Comparison of ENCODE assay signal across 8 cellular contexts in the genomic region with DNA sequence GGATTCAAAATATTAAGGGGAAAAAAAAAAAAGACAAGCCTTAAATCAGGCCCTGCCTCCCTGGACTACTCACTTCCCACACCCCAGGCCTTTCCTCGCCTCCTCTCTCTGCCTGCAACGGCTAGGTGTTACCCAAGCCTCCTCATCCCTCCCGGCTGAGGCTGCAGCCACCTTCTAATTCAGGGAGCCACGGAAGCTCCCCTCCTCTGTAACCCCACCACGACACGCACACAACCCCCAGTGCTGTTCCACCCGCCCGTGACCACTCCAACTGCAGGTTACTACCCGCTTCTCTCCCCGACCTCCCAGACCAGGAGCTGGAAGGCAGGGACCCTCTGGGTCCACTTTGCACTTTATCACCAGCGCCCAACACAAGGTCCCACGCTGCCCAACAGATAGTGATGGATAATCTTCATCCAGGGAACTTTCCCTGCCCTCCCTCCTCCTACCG. TPM values are rescaled to one million over a fixed set of nuclear protein-coding genes. Genes with fewer than 3 reads are reported as not detected.
A peak's percentile ranks its signal among the peaks of the same experiment; 100 is the strongest.
DNase-seq lines count a peak whose midpoint lies in the region; ATAC-seq, FAIRE-seq and TF ChIP-seq lines count a peak whose summit lies in the region.

No MANE protein-coding gene starts in this region.

- no peak for ATAC-seq in CD4-positive, CD25-positive, alpha-beta regulatory T cell (ENCODE audit: low read depth in 2 of 2)
- ATAC-seq in PC-3 = peak; percentile 61

- H2BK12ac ChIP-seq in neuronal stem cell (ENCODE audit: low read length) = no peak overlapping the region

- H3K4me3 ChIP-seq in CD4-positive, CD25-positive, alpha-beta regulatory T cell (ENCODE audit: low read depth, low read length) = no peak overlapping the region
- H3K4me3 ChIP-seq in PC-3 (ENCODE audit: low read length) (peak overlapping the region; percentile 95), endothelial cell of umbilical vein (replicated peaks in 1 of 3; ENCODE audit: insufficient read depth in 1 of 3, low read depth in 1 of 3, low read length in 3 of 3) (peak overlapping the region; percentile 58 to 67 (median 65)), neuronal stem cell (ENCODE audit: low read length in 2 of 2) (peak overlapping the region; percentile 90 to 92)

- H3K36me3 Mint-ChIP-seq in CD4-positive, CD25-positive, alpha-beta regulatory T cell = no peaks in the 10 kb centered on the region

- peak overlapping the region; percentile 83 for H3K9ac ChIP-seq in PC-3 (ENCODE audit: low read length)
- peak overlapping the region; percentile 64 for H3K9ac ChIP-seq in endothelial cell of umbilical vein (replicated peaks; ENCODE audit: extremely low read depth, insufficient read depth, low read length)
- peak overlapping the region; percentile 96 for H3K9ac ChIP-seq in neuronal stem cell (ENCODE audit: low read depth, low read length, poor library complexity)

- no peaks in the 10 kb centered on the region for H3F3A ChIP-seq in PC-3 (ENCODE audit: low read length, unreplicated experiment)

- H3K9me2 ChIP-seq in PC-3 (replicated peaks; ENCODE audit: low read length) = no peaks in the 10 kb centered on the region

- dilution Hi-C loops in endothelial cell of umbilical vein (cut with MboI; ENCODE audit: extremely low pct_ligation_motif_present, low sequenced_read_pairs) = no loop called here

- H3K9me3 ChIP-seq in CD4-positive, CD25-positive, alpha-beta regulatory T cell (ENCODE audit: control insufficient read depth in 2 of 2, low read length in 2 of 2) = no peaks in the 10 kb centered on the region
- no peaks in the 10 kb centered on the region for H3K9me3 ChIP-seq in PC-3 (ENCODE audit: low read length)
- no peaks in the 10 kb centered on the region for H3K9me3 ChIP-seq in endothelial cell of umbilical vein (replicated peaks; ENCODE audit: control insufficient read depth, insufficient read depth, low read length)
- H3K9me3 ChIP-seq in neuronal stem cell (replicated peaks in 1 of 2; ENCODE audit: control insufficient read depth in 2 of 2, insufficient read depth in 1 of 2, low read depth in 1 of 2, low read length in 2 of 2) = no peaks in the 10 kb centered on the region

- H3K4me1 Mint-ChIP-seq in CD4-positive, CD25-positive, alpha-beta regulatory T cell = peaks cover 0 to 12% (median 7%) of the 10 kb centered on the region in 4 donors

- no peaks in the 10 kb centered on the region for H3K36me3 ChIP-seq in CD4-positive, CD25-positive, alpha-beta regulatory T cell (ENCODE audit: control insufficient read depth, insufficient read depth, low read length)
- H3K36me3 ChIP-seq in PC-3 (ENCODE audit: low read depth, low read length) (peaks cover 5% of the 10 kb centered on the region; the same call in 1 of the 2 replicates), endothelial cell of umbilical vein (ENCODE audit: control insufficient read depth in 2 of 2, extremely low read depth in 1 of 2, insufficient read depth in 2 of 2, low read length in 2 of 2) (no peaks in the 10 kb centered on the region), neuronal stem cell (replicated peaks in 1 of 2; ENCODE audit: control insufficient read depth in 2 of 2, insufficient read depth in 2 of 2, low read length in 2 of 2) (peaks cover 11 to 17% of the 10 kb centered on the region in 2 donors)

- intact Hi-C loops in PC-3 (cut with micrococcal nuclease) (no loop called here), endothelial cell of umbilical vein (cut with micrococcal nuclease) (no loop called here)

- CTCF ChIA-PET in PC-3 (lab: Charles Lee) (no interaction called here), endothelial cell of umbilical vein (lab: Charles Lee) (interaction anchor here (1.6 kb wide), 2 partner anchors 8 to 11 kb away, joined by 3 to 7 read pairs; no protein-coding TSS in a partner anchor)

- TF ChIP-seq POLR2A in endothelial cell of umbilical vein (IDR thresholded peaks at IDR 0.05; ENCODE audit: low read depth, low read length) = no peak

- H2BK120ac ChIP-seq in neuronal stem cell (ENCODE audit: low read depth, low read length) = no peak overlapping the region

- H3K27me3 Mint-ChIP-seq in CD4-positive, CD25-positive, alpha-beta regulatory T cell = peaks cover 56% of the 10 kb centered on the region

- H3K23ac ChIP-seq in neuronal stem cell (ENCODE audit: low read depth, low read length, poor library complexity) = peak overlapping the region; percentile 65

- BruUV-seq in PC-3 (replicated peaks; lab: Mats Ljungman, UMichigan) = no TSS peak
- BruUV-seq in endothelial cell of umbilical vein (replicated peaks; lab: Mats Ljungman, UMichigan) = no TSS peak

- DNase-seq in CD4-positive, CD25-positive, alpha-beta regulatory T cell = no peak
- DNase-seq in PC-3 = peak; percentile 62
- no peak for DNase-seq in endothelial cell of umbilical vein (ENCODE audit: low read depth, low spot score)
- DNase-seq in neuronal stem cell (ENCODE audit: low spot score) = no peak
- DNase-seq in NCI-H510A treated with DMSO at 0.1 percent for 48 hours (lab: John Stamatoyannopoulos, UW) = no peak
- DNase-seq in NCI-H2196 treated with DMSO at 0.1 percent for 48 hours (lab: John Stamatoyannopoulos, UW; ENCODE audit: unreplicated experiment) = no peak
- no peak for DNase-seq in cerebellum (ENCODE audit: low spot score)
- DNase-seq in NCI-H2081 (lab: John Stamatoyannopoulos, UW) = no peak

- no CpG with 5 or more reads among the region's 13 CpGs for WGBS in neuronal stem cell (ENCODE audit: extremely low coverage in 2 of 2, insufficient read length in 2 of 2, insufficient replicate concordance in 1 of 2), 2 donors

- peaks cover 39% of the 10 kb centered on the region for H3K79me2 ChIP-seq in PC-3 (ENCODE audit: low read length)
- H3K79me2 ChIP-seq in endothelial cell of umbilical vein (ENCODE audit: control insufficient read depth, insufficient read depth, low read length) = peaks cover 5% of the 10 kb centered on the region

- peak overlapping the region; percentile 56 for H2AK5ac ChIP-seq in neuronal stem cell (ENCODE audit: low read depth, low read length)

- no peak overlapping the region for H4K8ac ChIP-seq in neuronal stem cell (ENCODE audit: low read depth, low read length)

- H3K4me3 Mint-ChIP-seq in CD4-positive, CD25-positive, alpha-beta regulatory T cell = peak overlapping the region in 3 of 4 donors; percentile 22 to 86 (median 61)

- H3K4me1 ChIP-seq in CD4-positive, CD25-positive, alpha-beta regulatory T cell (ENCODE audit: control insufficient read depth, insufficient read depth, low read length, poor library complexity, severe bottlenecking) = peaks cover 11% of the 10 kb centered on the region
- peaks cover 20% of the 10 kb centered on the region; the same call in 1 of the 2 replicates for H3K4me1 ChIP-seq in PC-3 (ENCODE audit: insufficient read depth, low read length)
- H3K4me1 ChIP-seq in endothelial cell of umbilical vein (ENCODE audit: control insufficient read depth, extremely low read depth, insufficient read depth, low read length) = peaks cover 7% of the 10 kb centered on the region
- H3K4me1 ChIP-seq in neuronal stem cell (ENCODE audit: control insufficient read depth in 2 of 2, insufficient read depth in 1 of 2, low read depth in 1 of 2, low read length in 2 of 2) = peaks cover 2 to 5% of the 10 kb centered on the region in 2 donors

- no peak overlapping the region for H2BK15ac ChIP-seq in neuronal stem cell (ENCODE audit: low read length)

- TF ChIP-seq CTCF in PC-3 (conservative IDR thresholded peaks at IDR 0.05; ENCODE audit: low read depth, low read length) (no peak), endothelial cell of umbilical vein (IDR thresholded peaks at IDR 0.05; ENCODE audit: extremely low read depth in 1 of 2, insufficient read depth in 1 of 2, low read depth in 1 of 2, low read length in 2 of 2) (no peak)

- H3K9me3 Mint-ChIP-seq in CD4-positive, CD25-positive, alpha-beta regulatory T cell = no peaks in the 10 kb centered on the region

- peaks cover 16% of the 10 kb centered on the region for H3K79me1 ChIP-seq in neuronal stem cell (ENCODE audit: low read depth, low read length)

- no peak overlapping the region for H3K27ac ChIP-seq in CD4-positive, CD25-positive, alpha-beta regulatory T cell (ENCODE audit: insufficient read depth, low read length, poor library complexity, severe bottlenecking)
- H3K27ac ChIP-seq in PC-3 (ENCODE audit: low read length) (peak overlapping the region; percentile 16; the same call in 1 of the 2 replicates), endothelial cell of umbilical vein (ENCODE audit: insufficient read depth, low read depth, low read length) (no peak overlapping the region), neuronal stem cell (replicated peaks; ENCODE audit: low read length) (no peak overlapping the region)

- H3K27me3 ChIP-seq in CD4-positive, CD25-positive, alpha-beta regulatory T cell (ENCODE audit: control insufficient read depth, insufficient read depth, low read length) = peaks cover 16% of the 10 kb centered on the region
- H3K27me3 ChIP-seq in PC-3 (ENCODE audit: low read length) (no peaks in the 10 kb centered on the region), endothelial cell of umbilical vein (ENCODE audit: control insufficient read depth in 2 of 2, insufficient read depth in 2 of 2, low read length in 2 of 2) (no peaks in the 10 kb centered on the region), neuronal stem cell (ENCODE audit: control insufficient read depth in 3 of 3, insufficient read depth in 3 of 3, low read depth in 1 of 3, low read length in 3 of 3) (peaks cover 0 to 6% (median 0%) of the 10 kb centered on the region in 3 experiments)

- H3K27ac Mint-ChIP-seq in CD4-positive, CD25-positive, alpha-beta regulatory T cell = peak overlapping the region in 1 of 3 donors; percentile 44

- H3K4me2 ChIP-seq in PC-3 (ENCODE audit: low read length) (peak overlapping the region; percentile 98), endothelial cell of umbilical vein (ENCODE audit: insufficient read depth, low read length) (peak overlapping the region; percentile 82), neuronal stem cell (ENCODE audit: insufficient read depth, low read length, poor library complexity, severe bottlenecking) (peak overlapping the region; percentile 80)

- H3K14ac ChIP-seq in neuronal stem cell (ENCODE audit: low read length) = peak overlapping the region; percentile 31

- no peak overlapping the region for H3K4ac ChIP-seq in neuronal stem cell (ENCODE audit: low read length)

- H2AFZ ChIP-seq in PC-3 (ENCODE audit: low read length) (peak overlapping the region; percentile 86), endothelial cell of umbilical vein (ENCODE audit: low read depth, low read length) (peak overlapping the region; percentile 89), neuronal stem cell (ENCODE audit: low read length) (peak overlapping the region; percentile 99)

- no peaks in the 10 kb centered on the region for H3K9me1 ChIP-seq in endothelial cell of umbilical vein (replicated peaks; ENCODE audit: control insufficient read depth, extremely low read depth, insufficient read depth, low read length)

- no peak overlapping the region for H4K91ac ChIP-seq in neuronal stem cell (ENCODE audit: low read depth, low read length, poor library complexity)

- FAIRE-seq in endothelial cell of umbilical vein (lab: Jason Lieb, UNC) = no peak

- no peak overlapping the region for H2BK5ac ChIP-seq in neuronal stem cell (ENCODE audit: low read length)

- POLR2A ChIA-PET in PC-3 (lab: Charles Lee; ENCODE audit: unreplicated experiment) = no interaction called here
- POLR2A ChIA-PET in endothelial cell of umbilical vein (lab: Charles Lee) = no interaction called here

- no peak overlapping the region for H3K18ac ChIP-seq in neuronal stem cell (ENCODE audit: low read length)

- H4K20me1 ChIP-seq in PC-3 (ENCODE audit: low read length) (no peaks in the 10 kb centered on the region), endothelial cell of umbilical vein (replicated peaks; ENCODE audit: control insufficient read depth, extremely low read depth, insufficient read depth, low read length) (no peaks in the 10 kb centered on the region)

RNA-seq across cellular contexts. Expression of a gene that starts 0.9 kb away (rescaled TPM):
- total RNA-seq in CD4-positive, CD25-positive, alpha-beta regulatory T cell = 0.12 TPM
- polyA plus RNA-seq in CD4-positive, CD25-positive, alpha-beta regulatory T cell = not detected
- total RNA-seq in PC-3 (2014; rRNA removed) (18.8 and 27.2 TPM in 2 replicates), endothelial cell of umbilical vein (11.3 and 13.1 TPM in 2 replicates), cerebellum (7.3 TPM)
- 4.2 and 4.3 TPM in 2 replicates for polyA plus RNA-seq in endothelial cell of umbilical vein
- polyA plus RNA-seq in endothelial cell of umbilical vein (2011; cell fraction: cytosol; rRNA removed) = 4.3 and 5.9 TPM in 2 replicates
- polyA plus RNA-seq in endothelial cell of umbilical vein (2011; cell fraction: nucleus; rRNA removed) = 12.4 and 14.0 TPM in 2 replicates
- polyA plus RNA-seq in endothelial cell of umbilical vein (2012) = 4.0 and 6.1 TPM in 2 replicates
- 4.9 and 7.3 TPM in 2 replicates for polyA minus RNA-seq in endothelial cell of umbilical vein
- polyA minus RNA-seq in endothelial cell of umbilical vein (2011; cell fraction: cytosol; rRNA and poly(A)+ RNA removed) = 0.92 TPM
- 7.5 and 12.7 TPM in 2 replicates for polyA minus RNA-seq in endothelial cell of umbilical vein (2011; cell fraction: nucleus; rRNA and poly(A)+ RNA removed)
- 6.3 TPM for polyA plus RNA-seq in neuronal stem cell (2013, experiment 1 of 2)
- polyA plus RNA-seq in neuronal stem cell (2013, experiment 2 of 2) = 6.6 TPM

RNA-seq across cellular contexts. Expression of a gene that starts 24.8 kb away (rescaled TPM):
- not detected for total RNA-seq in CD4-positive, CD25-positive, alpha-beta regulatory T cell
- not detected for polyA plus RNA-seq in CD4-positive, CD25-positive, alpha-beta regulatory T cell
- total RNA-seq in PC-3 (2014; rRNA removed) = 1.0 and 1.3 TPM in 2 replicates
- total RNA-seq in endothelial cell of umbilical vein = 0.12 TPM in 1 of 2 replicates, not detected in the other
- polyA plus RNA-seq in endothelial cell of umbilical vein = 0.07 and 0.08 TPM in 2 replicates
- 0.06 TPM in 1 of 2 replicates, not detected in the other for polyA plus RNA-seq in endothelial cell of umbilical vein (2011; cell fraction: cytosol; rRNA removed)
- 0.57 and 0.74 TPM in 2 replicates for polyA plus RNA-seq in endothelial cell of umbilical vein (2011; cell fraction: nucleus; rRNA removed)
- polyA plus RNA-seq in endothelial cell of umbilical vein (2012) = 0.25 TPM in 1 of 2 replicates, not detected in the other
- 0.34 TPM in 1 of 2 replicates, not detected in the other for polyA minus RNA-seq in endothelial cell of umbilical vein
- not detected for polyA minus RNA-seq in endothelial cell of umbilical vein (2011; cell fraction: cytosol; rRNA and poly(A)+ RNA removed)
- 0.24 TPM in 1 of 2 replicates, not detected in the other for polyA minus RNA-seq in endothelial cell of umbilical vein (2011; cell fraction: nucleus; rRNA and poly(A)+ RNA removed)
- polyA plus RNA-seq in neuronal stem cell (2013, experiment 1 of 2) = 0.13 TPM
- 0.24 TPM for polyA plus RNA-seq in neuronal stem cell (2013, experiment 2 of 2)
- 0.45 TPM for total RNA-seq in cerebellum

RNA-seq across cellular contexts. Expression of a gene that starts 36.2 kb away (rescaled TPM):
- total RNA-seq in CD4-positive, CD25-positive, alpha-beta regulatory T cell = 1.2 TPM
- polyA plus RNA-seq in CD4-positive, CD25-positive, alpha-beta regulatory T cell = 1 to 10 TPM in 3 of 4 donors, not detected in 1; 1.5 to 3.7 (median 1.9) TPM
- total RNA-seq in PC-3 (2014; rRNA removed) (7.8 and 9.7 TPM in 2 replicates), endothelial cell of umbilical vein (3.2 and 3.7 TPM in 2 replicates), cerebellum (7.8 TPM)
- 4.3 and 4.4 TPM in 2 replicates for polyA plus RNA-seq in endothelial cell of umbilical vein
- 3.6 and 4.0 TPM in 2 replicates for polyA plus RNA-seq in endothelial cell of umbilical vein (2011; cell fraction: cytosol; rRNA removed)
- polyA plus RNA-seq in endothelial cell of umbilical vein (2011; cell fraction: nucleus; rRNA removed) = 1.8 and 2.1 TPM in 2 replicates
- polyA plus RNA-seq in endothelial cell of umbilical vein (2012) = 2.6 and 3.3 TPM in 2 replicates
- 3.6 and 4.9 TPM in 2 replicates for polyA minus RNA-seq in endothelial cell of umbilical vein
- 4.1 TPM for polyA minus RNA-seq in endothelial cell of umbilical vein (2011; cell fraction: cytosol; rRNA and poly(A)+ RNA removed)
- 2.8 and 3.0 TPM in 2 replicates for polyA minus RNA-seq in endothelial cell of umbilical vein (2011; cell fraction: nucleus; rRNA and poly(A)+ RNA removed)
- polyA plus RNA-seq in neuronal stem cell (2013, experiment 1 of 2) = 5.4 TPM
- polyA plus RNA-seq in neuronal stem cell (2013, experiment 2 of 2) = 4.5 TPM

RNA-seq across cellular contexts. Expression of a gene that starts 36.3 kb away (rescaled TPM):
- total RNA-seq in CD4-positive, CD25-positive, alpha-beta regulatory T cell = not detected
- polyA plus RNA-seq in CD4-positive, CD25-positive, alpha-beta regulatory T cell = not detected
- 0.22 TPM in 1 of 2 replicates, not detected in the other for total RNA-seq in PC-3 (2014; rRNA removed)
- total RNA-seq in endothelial cell of umbilical vein = not detected in 2 replicates
- polyA plus RNA-seq in endothelial cell of umbilical vein = 0.05 and 0.07 TPM in 2 replicates
- polyA plus RNA-seq in endothelial cell of umbilical vein (2011; cell fraction: cytosol; rRNA removed) = 0.04 TPM in 2 replicates
- polyA plus RNA-seq in endothelial cell of umbilical vein (2011; cell fraction: nucleus; rRNA removed) = not detected in 2 replicates
- 0.08 TPM in 1 of 2 replicates, not detected in the other for polyA plus RNA-seq in endothelial cell of umbilical vein (2012)
- polyA minus RNA-seq in endothelial cell of umbilical vein = 0.13 TPM in 1 of 2 replicates, not detected in the other
- not detected for polyA minus RNA-seq in endothelial cell of umbilical vein (2011; cell fraction: cytosol; rRNA and poly(A)+ RNA removed)
- polyA minus RNA-seq in endothelial cell of umbilical vein (2011; cell fraction: nucleus; rRNA and poly(A)+ RNA removed) = not detected in 2 replicates
- polyA plus RNA-seq in neuronal stem cell (2013, experiment 1 of 2) = 0.26 TPM
- 0.29 TPM for polyA plus RNA-seq in neuronal stem cell (2013, experiment 2 of 2)
- 0.91 TPM for total RNA-seq in cerebellum
